21 cellular contexts compared by ENCODE assay signal in the genomic region with DNA sequence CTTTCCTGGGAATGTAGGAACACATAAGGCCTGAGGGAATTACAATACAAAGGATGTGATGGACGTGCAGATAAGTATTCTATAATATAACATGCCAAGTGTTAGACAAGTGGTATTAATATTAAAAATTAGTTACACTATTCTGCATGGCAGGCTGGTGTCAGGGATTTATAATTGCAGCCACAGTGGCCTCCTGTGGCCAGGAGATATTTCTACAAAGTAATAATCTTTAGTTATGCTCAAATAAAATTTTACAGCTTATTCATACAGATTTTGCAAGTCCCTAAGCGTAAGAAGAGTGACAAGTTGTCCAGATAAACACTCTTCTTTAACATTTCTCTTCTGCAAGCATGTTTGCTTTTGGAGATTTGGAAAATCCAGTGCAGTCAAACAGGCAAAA.
"Had no signal": no experiment of that assay in that cellular context is flagged by ENCODE, and none has a peak within 500 bp of the region (broad histone marks: within the 10 kb centered on the region; RNA-seq: fewer than 3 reads in every experiment).

No MANE protein-coding gene starts in this region.

- H3K4me3 ChIP-seq: ovary, right lobe of liver, tibial nerve had no signal

- DNase-seq: activated CD4-positive, alpha-beta memory T cell treated with anti-CD3 and anti-CD28 coated beads for 36 hours; activated CD4-positive, alpha-beta T cell treated with anti-CD3 and anti-CD28 coated beads, Interleukin-2, amount 10 ng/mL, durations not matched to agents 24 days and 14 days; activated CD8-positive, alpha-beta memory T cell treated with anti-CD3 and anti-CD28 coated beads, Interleukin-2, amount 50 U/mL, for 4 hours; activated gamma-delta T cell; activated naive CD4-positive, alpha-beta T cell treated with anti-CD3 and anti-CD28 coated beads, Interleukin-2, amount 10 ng/mL, durations not matched to agents 7 days and 5 days; activated naive CD8-positive, alpha-beta T cell treated with anti-CD3 and anti-CD28 coated beads, Interleukin-2, amount 10 ng/mL, durations not matched to agents 7 days and 5 days; activated T-cell treated with anti-CD3 and anti-CD28 coated beads, Interleukin-2, amount 50 U/mL, for 24 hours; brain microvascular endothelial cell; caudate nucleus; foreskin fibroblast; head of caudate nucleus; hippocampal formation; left cardiac atrium; left ventricle myocardium superior; ovary; right lobe of liver; stimulated activated CD4-positive, alpha-beta T cell treated with anti-CD3 and anti-CD28 coated beads, Interleukin-2, amount 100 ng/mL, for 48 hours; stimulated activated naive CD4-positive, alpha-beta T cell treated with Interleukin-2 at 50 U/mL for 16 hours; WERI-Rb-1 had no signal

- H3K27ac ChIP-seq: brain microvascular endothelial cell, ovary, right lobe of liver, tibial nerve, WERI-Rb-1 had no signal

- H3K9me3 ChIP-seq: ovary, right lobe of liver, tibial nerve had no signal

- ATAC-seq: activated CD4-positive, CD25-positive, alpha-beta regulatory T cell treated with anti-CD3 and anti-CD28 coated beads, Interleukin-2, amount 50 U/mL, for 24 hours; left cardiac atrium; left ventricle myocardium superior; right lobe of liver had no signal

- H3K36me3 ChIP-seq: brain microvascular endothelial cell, ovary, right lobe of liver, tibial nerve, WERI-Rb-1 had no signal

- H3K27me3 ChIP-seq: brain microvascular endothelial cell, ovary, right lobe of liver, tibial nerve had no signal

- H3K4me1 ChIP-seq: right lobe of liver, tibial nerve had no signal
